Comparison of ENCODE assay signal across 11 cellular contexts in the genomic region with DNA sequence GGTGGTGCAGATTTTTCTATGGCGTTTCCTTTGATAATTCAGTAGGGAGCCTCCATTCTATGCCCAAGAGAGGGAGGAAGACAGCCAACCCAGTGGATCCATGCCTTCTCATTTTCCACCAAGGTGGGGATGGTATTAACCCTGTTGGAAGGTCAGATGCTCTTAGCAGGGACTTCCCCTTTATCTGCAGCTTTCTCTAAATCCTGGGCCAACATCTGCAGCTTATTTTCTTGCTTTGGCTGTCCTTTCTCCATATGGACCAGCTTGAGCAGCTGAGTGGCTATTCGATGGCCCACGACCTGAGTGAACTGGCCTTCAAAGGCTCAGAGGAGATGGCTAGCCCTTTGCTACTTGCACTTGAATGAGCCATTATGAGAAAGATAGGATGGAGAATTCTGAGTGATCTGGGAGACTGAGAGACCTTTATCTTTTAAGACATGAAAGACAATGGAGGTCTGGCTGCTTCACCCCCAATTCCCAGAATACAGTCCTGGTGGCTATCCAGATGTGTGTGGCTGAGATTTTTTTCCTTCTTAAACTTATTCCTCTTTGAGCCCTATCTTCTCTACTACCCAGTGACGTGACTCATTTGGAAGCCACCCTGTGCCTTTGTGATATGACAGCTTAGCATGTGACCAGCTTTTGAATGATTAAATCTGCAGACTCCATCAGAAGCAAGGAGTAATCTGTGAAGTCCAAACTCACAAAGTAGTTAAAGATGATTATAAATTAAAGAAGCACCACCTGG. TPM values are rescaled to one million over a fixed set of nuclear protein-coding genes. Genes with fewer than 3 reads are reported as not detected.
A peak's percentile ranks its signal among the peaks of the same experiment; 100 is the strongest.
DNase-seq lines count a peak whose midpoint lies in the region; ATAC-seq and TF ChIP-seq lines count a peak whose summit lies in the region.
"Had no signal": no experiment of that assay in that cellular context is flagged by ENCODE, and none has a peak within 500 bp of the region (broad histone marks: within the 10 kb centered on the region; RNA-seq: fewer than 3 reads in every experiment).

No MANE protein-coding gene starts in this region.

- no peaks in the 10 kb centered on the region for H4K20me1 ChIP-seq in OCI-LY1 (ENCODE audit: insufficient read depth, low read length)

- DNase-seq in heart right ventricle = no peak
- DNase-seq in T-helper 2 cell = no peak
- DNase-seq in retina = no peak
- no peak for DNase-seq in EL
- DNase-seq: activated naive CD8-positive, alpha-beta T cell treated with anti-CD3 and anti-CD28 coated beads, Interleukin-2, amount 10 ng/mL, durations not matched to agents 7 days and 5 days; stimulated activated CD4-positive, alpha-beta T cell treated with anti-CD3 and anti-CD28 coated beads, Interleukin-12 subunit alpha, Interleukin-12 subunit beta, amount 100 ng/mL, for 4 hours had no signal

- H3K27ac ChIP-seq in OCI-LY1 (ENCODE audit: low read depth, low read length, poor library complexity, severe bottlenecking) = peak overlapping the region; percentile 67
- H3K27ac ChIP-seq in heart right ventricle = peak overlapping the region; percentile 33 to 95 (median 75)
- H3K27ac ChIP-seq in stomach smooth muscle (ENCODE audit: low read length) = peak overlapping the region; percentile 89
- H3K27ac ChIP-seq: HL-60 had no signal

- TF ChIP-seq CTCF in OCI-LY1 (IDR thresholded peaks at IDR 0.05; ENCODE audit: low read length) = no peak
- TF ChIP-seq CTCF in heart right ventricle (IDR thresholded peaks at IDR 0.05) = no peak

- H2AFZ ChIP-seq in OCI-LY1 (ENCODE audit: low read length) = no peak overlapping the region

- no peaks in the 10 kb centered on the region for H3F3A ChIP-seq in OCI-LY1 (ENCODE audit: insufficient read depth, low read length)

- H3K27me3 ChIP-seq in OCI-LY1 (ENCODE audit: insufficient read depth, low read length) = no peaks in the 10 kb centered on the region
- no peaks in the 10 kb centered on the region for H3K27me3 ChIP-seq in heart right ventricle
- H3K27me3 ChIP-seq in stomach smooth muscle (ENCODE audit: control insufficient read depth in 1 of 2, insufficient read depth in 2 of 2, low read length in 2 of 2) = no peaks in the 10 kb centered on the region

- H3K36me3 ChIP-seq in OCI-LY1 (ENCODE audit: insufficient read depth, low read length) (no peaks in the 10 kb centered on the region), heart right ventricle (no peaks in the 10 kb centered on the region), stomach smooth muscle (ENCODE audit: control insufficient read depth in 2 of 2, insufficient read depth in 2 of 2, low read length in 2 of 2) (no peaks in the 10 kb centered on the region)

- ATAC-seq in GM21576 (IDR thresholded peaks at IDR 0.05; ENCODE audit: unreplicated experiment) = peak; percentile 17
- ATAC-seq in heart right ventricle = peak in 7 of 8 donors; percentile 20 to 74 (median 41)
- no peak for ATAC-seq in HG03457 (IDR thresholded peaks at IDR 0.05; ENCODE audit: unreplicated experiment)

- no peak overlapping the region for H3K4me3 ChIP-seq in OCI-LY1 (ENCODE audit: low read depth, low read length, poor library complexity, severe bottlenecking)
- H3K4me3 ChIP-seq in heart right ventricle = no peak overlapping the region
- H3K4me3 ChIP-seq in stomach smooth muscle (ENCODE audit: low read length in 2 of 2) = peak overlapping the region in 1 of 2 donors; percentile 58

- H3K9me3 ChIP-seq in OCI-LY1 (ENCODE audit: low read length) (no peaks in the 10 kb centered on the region), heart right ventricle (no peaks in the 10 kb centered on the region), stomach smooth muscle (ENCODE audit: control insufficient read depth in 2 of 2, low read length in 2 of 2) (no peaks in the 10 kb centered on the region)

- WGBS in heart right ventricle, 2 donors = 52 to 62% methylated on average over 4 of the region's 4 CpGs

- intact Hi-C loops in heart right ventricle (cut with DNase I) = loop anchor here in 1 of 10 donors (5.0 kb wide), 1 partner anchor 34 kb away; no protein-coding TSS in a partner anchor

- H3K9ac ChIP-seq in OCI-LY1 (ENCODE audit: low read length) (no peak overlapping the region; the same call in 1 of the 2 replicates), stomach smooth muscle (ENCODE audit: low read length in 2 of 2) (peak overlapping the region in 1 of 2 donors; percentile 5)

- peak overlapping the region; percentile 22; the same call in 1 of the 2 replicates for H3K4me2 ChIP-seq in OCI-LY1 (ENCODE audit: low read length)

- H3K9me2 ChIP-seq in OCI-LY1 (ENCODE audit: low read depth, low read length) = no peaks in the 10 kb centered on the region

- H3K4me1 ChIP-seq in OCI-LY1 (ENCODE audit: insufficient read depth, low read length, severe bottlenecking) = peaks cover 76% of the 10 kb centered on the region
- H3K4me1 ChIP-seq in heart right ventricle = peaks cover 22 to 99% (median 64%) of the 10 kb centered on the region in 9 donors
- H3K4me1 ChIP-seq in stomach smooth muscle (ENCODE audit: control insufficient read depth, insufficient read depth, low read length) = peaks cover 40% of the 10 kb centered on the region

- H3K79me2 ChIP-seq in OCI-LY1 (ENCODE audit: insufficient read depth, low read length) = peaks cover 82% of the 10 kb centered on the region

RNA-seq across cellular contexts. Expression of gene TRAK1, which starts 39.6 kb away (rescaled TPM):
- 100 to 1,000 TPM; 182 to 423 (median 320) TPM for total RNA-seq in heart right ventricle
- 10 to 100 TPM; 35.5 to 41.2 TPM for polyA plus RNA-seq in heart right ventricle
